24 cellular contexts compared by ENCODE assay signal in genomic region chr16:67949645-67950044, GRCh38. TPM values are rescaled to one million over a fixed set of nuclear protein-coding genes. Genes with fewer than 3 reads are reported as not detected.
DNase-seq lines count a peak whose midpoint lies in the region; ATAC-seq, FAIRE-seq and TF ChIP-seq lines count a peak whose summit lies in the region.
"Had no signal": no experiment of that assay in that cellular context is flagged by ENCODE, and none has a peak within 500 bp of the region (broad histone marks: within the 10 kb centered on the region; RNA-seq: fewer than 3 reads in every experiment).

No MANE protein-coding gene starts in this region.

- intact Hi-C loops in Right ventricle myocardium superior (cut with DNase I) = no loop called here
- intact Hi-C loops in Right ventricle myocardium inferior (cut with DNase I) = no loop called here
- intact Hi-C loops in kidney (cut with DNase I) = no loop called here
- intact Hi-C loops in spleen (cut with DNase I; ENCODE audit: low total_unique reads) = no loop called here
- intact Hi-C loops in A673 (cut with micrococcal nuclease; ENCODE audit: unreplicated experiment) = no loop called here

- ATAC-seq in Right ventricle myocardium superior (ENCODE audit: poor library complexity) (no peak), Right ventricle myocardium inferior (no peak), HG02970 (IDR thresholded peaks at IDR 0.05; ENCODE audit: low FRiP score, unreplicated experiment) (no peak), WTC11 (no peak)

- no peak overlapping the region for H3K9ac ChIP-seq in kidney (ENCODE audit: low read length in 2 of 2)

- peak overlapping the region; percentile 27; the same call in 1 of the 2 replicates for H3K27ac ChIP-seq in RWPE1
- no peak overlapping the region for H3K27ac ChIP-seq in kidney (ENCODE audit: low read depth in 2 of 2, low read length in 2 of 2)
- H3K27ac ChIP-seq in spleen = no peak overlapping the region
- no peak overlapping the region for H3K27ac ChIP-seq in A673 (ENCODE audit: low read depth, low read length, poor library complexity, severe bottlenecking)
- H3K27ac ChIP-seq: HL-60 had no signal

- no peaks in the 10 kb centered on the region for H3K27me3 Mint-ChIP-seq in WTC11 (ENCODE audit: low read depth)
- H3K27me3 Mint-ChIP-seq: CD4-positive, alpha-beta memory T cell had no signal

- CTCF ChIA-PET in RWPE1 (lab: Yijun Ruan, JAX) = interaction anchor here (1.1 to 1.2 kb wide), 2 partner anchors 91 to 133 kb away, joined by 3 to 4 read pairs; no protein-coding TSS in a partner anchor
- CTCF ChIA-PET in WTC11 (lab: Charles Lee) = interaction anchor here (1.0 to 1.1 kb wide), 3 partner anchors 66 to 133 kb away, joined by 3 read pairs; no protein-coding TSS in a partner anchor
- CTCF ChIA-PET in A673 (lab: Charles Lee) = no interaction called here

- BruUV-seq in A673 (replicated peaks; lab: Mats Ljungman, UMichigan) = no TSS peak

- FAIRE-seq in kidney (lab: Jason Lieb, UNC) = no peak
- FAIRE-seq: D721Med, G401.6, GM12892, GM19239 had no signal

- peak; percentile 29 for DNase-seq in Right ventricle myocardium superior
- no peak for DNase-seq in Right ventricle myocardium inferior (ENCODE audit: missing footprints)
- no peak for DNase-seq in RWPE1 (ENCODE audit: low spot score)
- peak; percentile 74 for DNase-seq in kidney
- peak; percentile 61 for DNase-seq in spleen
- DNase-seq in WTC11 (ENCODE audit: low spot score) = no peak
- DNase-seq in A673 (ENCODE audit: low spot score) = no peak
- DNase-seq: 8988T; ACHN; C1 segment of cervical spinal cord; CD4-positive, alpha-beta memory T cell; DMS153; DMS79 treated with DMSO at 0.1 percent for 48 hours; EL; HCEC 1CT; HFFc6; IMR-90 had no signal

- TF ChIP-seq CTCF in RWPE1 (conservative IDR thresholded peaks at IDR 0.05; ENCODE audit: low read depth) (no peak), kidney (IDR thresholded peaks at IDR 0.05; ENCODE audit: borderline replicate concordance, extremely low read depth, insufficient read depth) (no peak), spleen (IDR thresholded peaks at IDR 0.05 in 8 of 11, conservative IDR thresholded peaks at IDR 0.05 in 3 of 11) (no peak), WTC11 (IDR thresholded peaks at IDR 0.05) (no peak), A673 (conservative IDR thresholded peaks at IDR 0.05; ENCODE audit: low read depth, low read length) (no peak)

- H3K27me3 ChIP-seq in spleen (replicated peaks in 1 of 7) = no peaks in the 10 kb centered on the region
- no peaks in the 10 kb centered on the region for H3K27me3 ChIP-seq in A673 (replicated peaks; ENCODE audit: insufficient read depth, low read depth, low read length, poor library complexity)

- peaks cover 44% of the 10 kb centered on the region for H3K36me3 Mint-ChIP-seq in WTC11

- no peaks in the 10 kb centered on the region for H3K4me1 Mint-ChIP-seq in WTC11
- H3K4me1 Mint-ChIP-seq: CD4-positive, alpha-beta memory T cell had no signal

- no peaks in the 10 kb centered on the region for H3K4me1 ChIP-seq in kidney (ENCODE audit: control insufficient read depth in 1 of 2, insufficient read depth in 1 of 2, low read depth in 1 of 2, low read length in 2 of 2)
- peaks cover 0 to 26% (median 4%) of the 10 kb centered on the region in 6 donors for H3K4me1 ChIP-seq in spleen
- no peaks in the 10 kb centered on the region for H3K4me1 ChIP-seq in A673 (ENCODE audit: insufficient read depth, low read length, poor library complexity, severe bottlenecking)

- H3K36me3 ChIP-seq in kidney (ENCODE audit: control insufficient read depth in 1 of 2, insufficient read depth in 2 of 2, low read length in 2 of 2) = peaks cover 15 to 56% of the 10 kb centered on the region in 2 donors
- H3K36me3 ChIP-seq in spleen = peaks cover 0 to 100% (median 83%) of the 10 kb centered on the region in 6 donors
- peaks cover 43% of the 10 kb centered on the region for H3K36me3 ChIP-seq in A673 (ENCODE audit: insufficient read depth, low read length, poor library complexity, severe bottlenecking)

- H3K27ac Mint-ChIP-seq in WTC11 = no peak overlapping the region
- H3K27ac Mint-ChIP-seq: CD4-positive, alpha-beta memory T cell; HFFc6 had no signal

- no peaks in the 10 kb centered on the region for H3K9me3 Mint-ChIP-seq in WTC11
- H3K9me3 Mint-ChIP-seq: CD4-positive, alpha-beta memory T cell; HFFc6 had no signal

- TF ChIP-seq POLR2A in spleen (IDR thresholded peaks at IDR 0.05) = no peak

- H3K4me3 Mint-ChIP-seq in WTC11 = no peak overlapping the region
- H3K4me3 Mint-ChIP-seq: CD4-positive, alpha-beta memory T cell; HFFc6 had no signal

- POLR2A ChIA-PET in RWPE1 (lab: Yijun Ruan, JAX; ENCODE audit: low non-redundant PET) (no interaction called here), WTC11 (lab: Charles Lee) (no interaction called here), A673 (lab: Charles Lee; ENCODE audit: low non-redundant PET) (no interaction called here)

- 86 to 95% (median 92%) methylated on average over 11 of the region's 11 CpGs for WGBS in spleen, 5 donors

- no peaks in the 10 kb centered on the region for H3K9me3 ChIP-seq in kidney (ENCODE audit: control insufficient read depth in 1 of 2, low read length in 2 of 2)
- no peaks in the 10 kb centered on the region for H3K9me3 ChIP-seq in spleen
- H3K9me3 ChIP-seq in A673 (ENCODE audit: low read depth, low read length, poor library complexity, severe bottlenecking) = no peaks in the 10 kb centered on the region

- H3K4me3 ChIP-seq in kidney (ENCODE audit: low read length in 2 of 2) (no peak overlapping the region), spleen (no peak overlapping the region), A673 (ENCODE audit: low read depth, low read length, poor library complexity, severe bottlenecking) (no peak overlapping the region)

TF ChIP-seq in WTC11, 78 proteins besides CTCF, POLR2A, EP300 and RAD21:
- TF ChIP-seq MYBL2 (CRISPR knock-in tag; IDR thresholded peaks at IDR 0.05) (no peak), PRRX2 (CRISPR knock-in tag; IDR thresholded peaks at IDR 0.05) (no peak), ZNF671 (CRISPR knock-in tag; IDR thresholded peaks at IDR 0.05) (no peak), HMGXB4 (CRISPR knock-in tag; IDR thresholded peaks at IDR 0.05) (no peak), ATF2 (CRISPR knock-in tag; IDR thresholded peaks at IDR 0.05; ENCODE audit: borderline replicate concordance, low read depth) (no peak)

RNA-seq across cellular contexts. Expression of gene LCAT, which starts 5.7 kb away (rescaled TPM):
- total RNA-seq in Right ventricle myocardium superior = 21.4 TPM
- total RNA-seq in Right ventricle myocardium inferior = 19.0 TPM
- total RNA-seq in kidney = 27.4 TPM
- 10.2 TPM for polyA plus RNA-seq in kidney (ENCODE audit: insufficient read depth, low read depth, low replicate concordance)
- total RNA-seq in spleen = 10 to 100 TPM in 5 of 7 donors, 1 to 10 TPM in 2; 5.2 to 28.5 (median 13.7) TPM
- 10 to 100 TPM in 2 of 3 donors, 1 to 10 TPM in 1; 8.5 to 51.6 (median 40.2) TPM for polyA plus RNA-seq in spleen
- total RNA-seq in WTC11 (2021) = 23.3 to 38.3 TPM (median 25.8 TPM) in 3 replicates
- total RNA-seq in A673 (2021) = 15.5 and 17.6 TPM in 2 replicates

RNA-seq across cellular contexts. Expression of gene PSMB10, which starts 13.0 kb away (rescaled TPM):
- total RNA-seq in Right ventricle myocardium superior = 59.0 TPM
- total RNA-seq in Right ventricle myocardium inferior = 59.3 TPM
- total RNA-seq in kidney = 78.6 TPM
- polyA plus RNA-seq in kidney (ENCODE audit: insufficient read depth, low read depth, low replicate concordance) = 76.4 TPM
- 100 to 1,000 TPM in 6 of 7 donors, 10 to 100 TPM in 1; 80.3 to 152 (median 128) TPM for total RNA-seq in spleen
- polyA plus RNA-seq in spleen = 100 to 1,000 TPM; 207 to 236 (median 236) TPM
- total RNA-seq in WTC11 (2021) = 34.8 to 40.9 TPM (median 35.3 TPM) in 3 replicates
- 21.6 and 24.8 TPM in 2 replicates for total RNA-seq in A673 (2021)

RNA-seq across cellular contexts. Expression of gene CTRL, which starts 18.0 kb away (rescaled TPM):
- total RNA-seq in Right ventricle myocardium superior (0.78 TPM), Right ventricle myocardium inferior (0.81 TPM), kidney (0.69 TPM), spleen (1 to 10 TPM; 2.0 to 8.5 (median 4.6) TPM), WTC11 (2021) (1.7 to 3.6 TPM (median 2.8 TPM) in 3 replicates), A673 (2021) (2.9 and 3.2 TPM in 2 replicates)
- polyA plus RNA-seq in kidney (ENCODE audit: insufficient read depth, low read depth, low replicate concordance) (not detected), spleen (10 to 100 TPM in 1 of 3 donors, 1 to 10 TPM in 2; 2.7 to 10.3 (median 4.8) TPM)

RNA-seq across cellular contexts. Expression of gene SLC12A4, which starts 18.8 kb away (rescaled TPM):
- total RNA-seq in Right ventricle myocardium superior = 84.3 TPM
- total RNA-seq in Right ventricle myocardium inferior = 97.5 TPM
- total RNA-seq in kidney = 66.2 TPM
- polyA plus RNA-seq in kidney (ENCODE audit: insufficient read depth, low read depth, low replicate concordance) = 16.7 TPM
- 10 to 100 TPM; 23.1 to 68.5 (median 38.6) TPM for total RNA-seq in spleen
- 10 to 100 TPM in 1 of 3 donors, 1 to 10 TPM in 2; 4.6 to 27.4 (median 8.9) TPM for polyA plus RNA-seq in spleen
- 67.5 to 94.1 TPM (median 73.7 TPM) in 3 replicates for total RNA-seq in WTC11 (2021)
- total RNA-seq in A673 (2021) = 41.9 and 47.6 TPM in 2 replicates

RNA-seq across cellular contexts. Expression of gene DPEP3, which starts 30.7 kb away (rescaled TPM):
- total RNA-seq in Right ventricle myocardium superior (not detected), Right ventricle myocardium inferior (not detected), kidney (0.19 TPM), spleen (1 to 10 TPM in 4 of 7 donors, under 1 TPM in 3; 0.57 to 2.2 (median 1.4) TPM), WTC11 (2021) (1.6 to 2.7 TPM (median 2.5 TPM) in 3 replicates), A673 (2021) (not detected in 2 replicates)
- polyA plus RNA-seq in kidney (ENCODE audit: insufficient read depth, low read depth, low replicate concordance) (not detected), spleen (under 1 TPM; 0.26 to 0.49 (median 0.43) TPM)
- total RNA-seq: H4, HFFc6, IMR-90 had no signal
- polyA plus RNA-seq: CD4-positive, alpha-beta memory T cell; IMR-90 had no signal

Comparison
In these comparisons a context has a peak if more than half of its experiments do, and no peak if none do; other contexts are left out.
1. DNase-seq: peak in Right ventricle myocardium superior (single experiment), kidney (single experiment) and spleen (single experiment); none in Right ventricle myocardium inferior (single experiment), RWPE1 (single experiment), WTC11 (single experiment) and A673 (single experiment).